ENCODE assay signal across 1 cellular context in the genomic region with DNA sequence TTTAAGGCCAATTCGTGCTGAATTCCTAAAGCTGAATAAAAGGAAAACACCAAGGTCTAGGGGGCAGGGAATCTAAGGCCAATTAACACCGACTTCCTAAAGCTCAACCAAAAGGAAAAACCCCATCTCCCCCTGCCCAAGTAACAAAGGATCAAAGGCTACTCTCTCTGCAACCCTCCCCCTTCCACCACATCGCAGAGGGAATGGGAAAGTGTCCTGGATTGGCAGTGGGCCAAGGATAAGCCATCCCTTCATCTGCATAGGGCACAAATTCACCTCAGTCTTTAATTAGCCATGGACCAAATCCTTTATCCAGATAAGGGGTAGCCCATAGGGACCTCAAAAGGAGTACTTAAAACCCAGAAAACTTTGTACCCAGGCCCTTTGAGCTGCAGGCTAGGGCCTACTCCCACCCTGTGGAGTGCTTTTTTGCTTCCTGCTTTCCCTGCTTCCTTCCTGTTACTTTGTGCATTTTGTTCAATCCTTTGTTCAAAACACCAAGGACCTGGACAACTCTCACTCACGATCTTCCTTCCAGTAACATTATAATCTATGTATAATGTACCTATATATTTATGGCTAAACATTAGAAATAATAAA.
TF ChIP-seq lines count a peak whose summit lies in the region.

No MANE protein-coding gene starts in this region.

TF ChIP-seq in GM23338, 12 proteins besides CTCF, POLR2A, EP300 and RAD21 (continued from another document):
- TF ChIP-seq, protein P1, sequence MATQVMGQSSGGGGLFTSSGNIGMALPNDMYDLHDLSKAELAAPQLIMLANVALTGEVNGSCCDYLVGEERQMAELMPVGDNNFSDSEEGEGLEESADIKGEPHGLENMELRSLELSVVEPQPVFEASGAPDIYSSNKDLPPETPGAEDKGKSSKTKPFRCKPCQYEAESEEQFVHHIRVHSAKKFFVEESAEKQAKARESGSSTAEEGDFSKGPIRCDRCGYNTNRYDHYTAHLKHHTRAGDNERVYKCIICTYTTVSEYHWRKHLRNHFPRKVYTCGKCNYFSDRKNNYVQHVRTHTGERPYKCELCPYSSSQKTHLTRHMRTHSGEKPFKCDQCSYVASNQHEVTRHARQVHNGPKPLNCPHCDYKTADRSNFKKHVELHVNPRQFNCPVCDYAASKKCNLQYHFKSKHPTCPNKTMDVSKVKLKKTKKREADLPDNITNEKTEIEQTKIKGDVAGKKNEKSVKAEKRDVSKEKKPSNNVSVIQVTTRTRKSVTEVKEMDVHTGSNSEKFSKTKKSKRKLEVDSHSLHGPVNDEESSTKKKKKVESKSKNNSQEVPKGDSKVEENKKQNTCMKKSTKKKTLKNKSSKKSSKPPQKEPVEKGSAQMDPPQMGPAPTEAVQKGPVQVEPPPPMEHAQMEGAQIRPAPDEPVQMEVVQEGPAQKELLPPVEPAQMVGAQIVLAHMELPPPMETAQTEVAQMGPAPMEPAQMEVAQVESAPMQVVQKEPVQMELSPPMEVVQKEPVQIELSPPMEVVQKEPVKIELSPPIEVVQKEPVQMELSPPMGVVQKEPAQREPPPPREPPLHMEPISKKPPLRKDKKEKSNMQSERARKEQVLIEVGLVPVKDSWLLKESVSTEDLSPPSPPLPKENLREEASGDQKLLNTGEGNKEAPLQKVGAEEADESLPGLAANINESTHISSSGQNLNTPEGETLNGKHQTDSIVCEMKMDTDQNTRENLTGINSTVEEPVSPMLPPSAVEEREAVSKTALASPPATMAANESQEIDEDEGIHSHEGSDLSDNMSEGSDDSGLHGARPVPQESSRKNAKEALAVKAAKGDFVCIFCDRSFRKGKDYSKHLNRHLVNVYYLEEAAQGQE (IDR thresholded peaks at IDR 0.05; ENCODE audit: unreplicated experiment): no peak
- TF ChIP-seq ZNF331 (CRISPR knock-in tag; IDR thresholded peaks at IDR 0.05; ENCODE audit: low read depth) (no peak), JUNB (IDR thresholded peaks at IDR 0.05; ENCODE audit: unreplicated experiment) (no peak), POLR2AphosphoS5 (IDR thresholded peaks at IDR 0.05; ENCODE audit: low read depth) (no peak), NANOG (IDR thresholded peaks at IDR 0.05; ENCODE audit: borderline replicate concordance) (peak; percentile 16; the same call in 1 of the 2 replicates), ZNF114 (CRISPR knock-in tag; IDR thresholded peaks at IDR 0.05) (peak; percentile 94)
- TF ChIP-seq, protein P2, sequence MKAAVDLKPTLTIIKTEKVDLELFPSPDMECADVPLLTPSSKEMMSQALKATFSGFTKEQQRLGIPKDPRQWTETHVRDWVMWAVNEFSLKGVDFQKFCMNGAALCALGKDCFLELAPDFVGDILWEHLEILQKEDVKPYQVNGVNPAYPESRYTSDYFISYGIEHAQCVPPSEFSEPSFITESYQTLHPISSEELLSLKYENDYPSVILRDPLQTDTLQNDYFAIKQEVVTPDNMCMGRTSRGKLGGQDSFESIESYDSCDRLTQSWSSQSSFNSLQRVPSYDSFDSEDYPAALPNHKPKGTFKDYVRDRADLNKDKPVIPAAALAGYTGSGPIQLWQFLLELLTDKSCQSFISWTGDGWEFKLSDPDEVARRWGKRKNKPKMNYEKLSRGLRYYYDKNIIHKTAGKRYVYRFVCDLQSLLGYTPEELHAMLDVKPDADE (IDR thresholded peaks at IDR 0.05): no peak
